1 cellular context compared by ENCODE assay signal in the genomic region with DNA sequence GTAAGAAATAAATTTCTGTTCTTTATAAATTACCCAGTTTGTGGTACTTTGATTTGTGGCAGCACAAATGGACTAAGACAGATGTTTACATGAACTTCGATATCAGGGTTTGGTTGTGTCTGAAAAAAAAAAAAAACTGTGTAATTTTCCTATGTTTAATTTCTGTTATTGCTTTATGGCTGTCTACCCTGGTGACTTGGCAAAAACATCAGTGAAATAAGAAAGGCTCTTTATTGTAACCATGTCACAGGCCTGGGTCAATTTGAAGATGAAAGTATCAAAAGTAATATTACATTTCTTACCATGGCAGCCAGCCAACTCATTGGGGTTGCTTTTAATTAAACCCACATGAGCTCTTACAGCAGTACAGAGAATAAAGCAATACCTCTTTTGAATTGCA.
TF ChIP-seq lines count a peak whose summit lies in the region.

No MANE protein-coding gene starts in this region.

TF ChIP-seq in SK-N-SH treated with all-trans-retinoic acid at 6 μM for 48 hours, 23 proteins besides CTCF, POLR2A, EP300 and RAD21 (continued from another document):
- TF ChIP-seq, protein P1, sequence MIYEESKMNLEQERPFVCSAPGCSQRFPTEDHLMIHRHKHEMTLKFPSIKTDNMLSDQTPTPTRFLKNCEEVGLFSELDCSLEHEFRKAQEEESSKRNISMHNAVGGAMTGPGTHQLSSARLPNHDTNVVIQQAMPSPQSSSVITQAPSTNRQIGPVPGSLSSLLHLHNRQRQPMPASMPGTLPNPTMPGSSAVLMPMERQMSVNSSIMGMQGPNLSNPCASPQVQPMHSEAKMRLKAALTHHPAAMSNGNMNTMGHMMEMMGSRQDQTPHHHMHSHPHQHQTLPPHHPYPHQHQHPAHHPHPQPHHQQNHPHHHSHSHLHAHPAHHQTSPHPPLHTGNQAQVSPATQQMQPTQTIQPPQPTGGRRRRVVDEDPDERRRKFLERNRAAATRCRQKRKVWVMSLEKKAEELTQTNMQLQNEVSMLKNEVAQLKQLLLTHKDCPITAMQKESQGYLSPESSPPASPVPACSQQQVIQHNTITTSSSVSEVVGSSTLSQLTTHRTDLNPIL (CRISPR knock-in tag; IDR thresholded peaks at IDR 0.05; ENCODE audit: low read depth): no peak
- TF ChIP-seq, protein P2, sequence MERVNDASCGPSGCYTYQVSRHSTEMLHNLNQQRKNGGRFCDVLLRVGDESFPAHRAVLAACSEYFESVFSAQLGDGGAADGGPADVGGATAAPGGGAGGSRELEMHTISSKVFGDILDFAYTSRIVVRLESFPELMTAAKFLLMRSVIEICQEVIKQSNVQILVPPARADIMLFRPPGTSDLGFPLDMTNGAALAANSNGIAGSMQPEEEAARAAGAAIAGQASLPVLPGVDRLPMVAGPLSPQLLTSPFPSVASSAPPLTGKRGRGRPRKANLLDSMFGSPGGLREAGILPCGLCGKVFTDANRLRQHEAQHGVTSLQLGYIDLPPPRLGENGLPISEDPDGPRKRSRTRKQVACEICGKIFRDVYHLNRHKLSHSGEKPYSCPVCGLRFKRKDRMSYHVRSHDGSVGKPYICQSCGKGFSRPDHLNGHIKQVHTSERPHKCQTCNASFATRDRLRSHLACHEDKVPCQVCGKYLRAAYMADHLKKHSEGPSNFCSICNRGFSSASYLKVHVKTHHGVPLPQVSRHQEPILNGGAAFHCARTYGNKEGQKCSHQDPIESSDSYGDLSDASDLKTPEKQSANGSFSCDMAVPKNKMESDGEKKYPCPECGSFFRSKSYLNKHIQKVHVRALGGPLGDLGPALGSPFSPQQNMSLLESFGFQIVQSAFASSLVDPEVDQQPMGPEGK (CRISPR knock-in tag; IDR thresholded peaks at IDR 0.05; ENCODE audit: borderline replicate concordance): no peak
- TF ChIP-seq TCF4 (CRISPR knock-in tag; IDR thresholded peaks at IDR 0.05; ENCODE audit: borderline replicate concordance): no peak
- no peak for TF ChIP-seq SNAI2 (CRISPR knock-in tag; IDR thresholded peaks at IDR 0.05)
- TF ChIP-seq GLIS3 (CRISPR knock-in tag; IDR thresholded peaks at IDR 0.05): no peak
- no peak for TF ChIP-seq ZFP3 (CRISPR knock-in tag; IDR thresholded peaks at IDR 0.05)
- no peak for TF ChIP-seq ZNF565 (CRISPR knock-in tag; conservative IDR thresholded peaks at IDR 0.05; ENCODE audit: low read depth)
- TF ChIP-seq TOX (CRISPR knock-in tag; IDR thresholded peaks at IDR 0.05; ENCODE audit: borderline replicate concordance): no peak
